Comparison of ENCODE assay signal across 1 cellular context in genomic region chr3:193971268-193971751, GRCh38.
TF ChIP-seq lines count a peak whose summit lies in the region.

No MANE protein-coding gene starts in this region.

TF ChIP-seq in K562, 482 proteins besides CTCF, POLR2A, EP300 and RAD21 (continued from another document):
- TF ChIP-seq AFF1 (IDR thresholded peaks at IDR 0.05; ENCODE audit: low read depth in 1 of 2, partially characterized antibody in 2 of 2) (no peak), ZNF384 (IDR thresholded peaks at IDR 0.05; ENCODE audit: low read depth, low read length) (no peak)
